14 cellular contexts compared by ENCODE assay signal in genomic region chr2:203626952-203627681, GRCh38.
DNase-seq lines count a peak whose midpoint lies in the region; ATAC-seq, FAIRE-seq and TF ChIP-seq lines count a peak whose summit lies in the region.
"Had no signal": no experiment of that assay in that cellular context is flagged by ENCODE, and none has a peak within 500 bp of the region (broad histone marks: within the 10 kb centered on the region; RNA-seq: fewer than 3 reads in every experiment).

No MANE protein-coding gene starts in this region.

- no peak for TF ChIP-seq POLR2A in H54 (IDR thresholded peaks at IDR 0.05; ENCODE audit: low read depth, low read length)

- H3K36me3 ChIP-seq in pancreas = no peaks in the 10 kb centered on the region
- H3K36me3 ChIP-seq: BLaER1 treated with 17β-estradiol and CSF1 and Interleukin-3, amounts not matched to agents 10 nM and 100 nM had no signal

- H3K27ac ChIP-seq in adipose tissue (ENCODE audit: low read depth, low read length) (peak overlapping the region; percentile 79), pancreas (no peak overlapping the region)
- H3K27ac ChIP-seq: BLaER1 treated with 17β-estradiol and CSF1 and Interleukin-3, amounts not matched to agents 10 nM and 100 nM had no signal

- DNase-seq in AG09319 (ENCODE audit: extremely low read depth, low read depth) = peak; percentile 84
- no peak for DNase-seq in Right ventricle myocardium superior
- DNase-seq in pancreas = no peak
- no peak for DNase-seq in H54 (ENCODE audit: insufficient read length, low spot score)
- DNase-seq: caudate nucleus; glutamatergic neuron; KBM-7; NCI-H2227 treated with DMSO at 0.1 percent for 48 hours; stimulated activated CD4-positive, alpha-beta T cell treated with anti-CD3 and anti-CD28 coated beads, Interleukin-15, amount 100 ng/mL, for 24 hours had no signal

- TF ChIP-seq CTCF in AG09319 (IDR thresholded peaks at IDR 0.05; ENCODE audit: low read depth, low read length) (no peak), pancreas (IDR thresholded peaks at IDR 0.05) (no peak)

- ATAC-seq in Right ventricle myocardium superior (ENCODE audit: poor library complexity) (peak; percentile 81), pancreas (peak in 3 of 4 donors; percentile 20 to 45 (median 42)), HG02571 (IDR thresholded peaks at IDR 0.05; ENCODE audit: unreplicated experiment) (no peak), GM18867 (IDR thresholded peaks at IDR 0.05; ENCODE audit: unreplicated experiment) (no peak), GM21423 (IDR thresholded peaks at IDR 0.05; ENCODE audit: unreplicated experiment) (no peak)

- intact Hi-C loops in Right ventricle myocardium superior (cut with DNase I) (no loop called here), pancreas (cut with DNase I) (no loop called here)

- H3K27me3 ChIP-seq in pancreas = no peaks in the 10 kb centered on the region
- H3K27me3 ChIP-seq: BLaER1 treated with 17β-estradiol and CSF1 and Interleukin-3, amounts not matched to agents 10 nM and 100 nM had no signal

- FAIRE-seq in pancreas (lab: Jason Lieb, UNC) = no peak
- no peak for FAIRE-seq in H54 (lab: Jason Lieb, UNC)

- peaks cover 0 to 3% (median 0%) of the 10 kb centered on the region in 3 donors for H3K4me1 ChIP-seq in pancreas

- WGBS in adipose tissue, 3 donors = 36 to 56% (median 44%) methylated on average over 2 of the region's 2 CpGs
- 15% methylated on average over 2 of the region's 2 CpGs for WGBS in pancreas, 2 donors

- no peaks in the 10 kb centered on the region for H3K9me3 ChIP-seq in pancreas
- H3K9me3 ChIP-seq: BLaER1 treated with 17β-estradiol and CSF1 and Interleukin-3, amounts not matched to agents 10 nM and 100 nM had no signal

- H3K4me3 ChIP-seq in pancreas = no peak overlapping the region
- H3K4me3 ChIP-seq: BLaER1 treated with 17β-estradiol and CSF1 and Interleukin-3, amounts not matched to agents 10 nM and 100 nM had no signal

Comparison
In these comparisons a context has a peak if more than half of its experiments do, and no peak if none do; other contexts are left out.
1. ATAC-seq: peak in Right ventricle myocardium superior (single experiment) and pancreas (3 of 4); none in HG02571 (single experiment), GM18867 (single experiment) and GM21423 (single experiment).